In the genomic region with DNA sequence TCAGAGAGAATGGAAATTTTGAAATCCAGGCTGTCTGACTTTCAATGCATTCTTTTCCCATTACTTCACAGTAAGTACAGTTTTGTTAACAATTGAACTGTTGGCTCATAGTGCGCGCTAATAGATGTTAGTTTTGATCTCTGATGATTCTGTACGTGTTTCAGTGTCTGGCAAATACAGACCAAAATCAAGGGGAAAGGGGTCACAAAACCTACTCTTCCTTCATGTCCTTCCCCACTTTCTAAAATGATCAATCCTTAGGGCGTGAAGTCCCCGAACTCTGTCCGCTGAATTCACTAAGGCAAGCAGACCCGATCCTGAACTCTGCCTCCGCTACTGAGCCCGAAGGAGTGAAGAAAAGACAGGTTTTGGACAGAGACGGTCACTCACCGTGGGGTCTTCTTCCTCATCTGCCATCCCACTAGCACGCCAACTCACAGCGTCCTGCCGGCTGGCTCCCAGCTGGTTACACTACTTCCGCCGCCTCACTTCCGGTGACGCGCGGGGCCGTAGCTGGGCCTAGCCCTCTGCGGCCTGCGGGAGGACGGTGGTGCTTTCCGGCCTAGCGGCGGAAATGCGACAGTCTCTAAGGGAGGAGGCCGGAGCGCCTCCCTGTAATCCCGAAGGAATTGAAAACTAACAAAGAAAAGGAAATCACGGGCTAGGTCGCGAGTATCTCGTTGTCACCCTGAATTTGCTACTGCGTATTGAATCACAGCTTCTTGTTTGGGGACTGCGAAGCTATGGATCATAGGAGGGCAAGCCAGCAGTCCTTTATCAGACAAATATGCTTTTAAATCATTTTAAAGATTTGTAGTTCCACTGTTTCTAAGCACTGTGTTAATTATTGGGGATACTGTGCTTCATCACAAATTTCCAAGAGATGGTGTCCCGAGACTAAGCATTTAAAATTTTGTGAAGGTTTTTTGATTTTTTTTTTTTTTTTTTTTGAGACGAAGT, we compare ENCODE assay signal across 8 cellular contexts. TPM values are rescaled to one million over a fixed set of nuclear protein-coding genes. Genes with fewer than 3 reads are reported as not detected.
DNase-seq lines count a peak whose midpoint lies in the region; ATAC-seq and TF ChIP-seq lines count a peak whose summit lies in the region.

A gene with protein sequence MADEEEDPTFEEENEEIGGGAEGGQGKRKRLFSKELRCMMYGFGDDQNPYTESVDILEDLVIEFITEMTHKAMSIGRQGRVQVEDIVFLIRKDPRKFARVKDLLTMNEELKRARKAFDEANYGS (minus strand): TSS at position 473 of the 960 bp plus-strand sequence. CDS start 56 bp downstream, at position 417.

- in situ Hi-C loops in ACHN (cut with HindIII; ENCODE audit: low pct_ligation_motif_present, low pct_unique_long_range_greater_than_20kb, low sequenced_read_pairs) = no loop called here

- TF ChIP-seq CTCF in VCaP (conservative IDR thresholded peaks at IDR 0.05) (no peak), breast epithelium (IDR thresholded peaks at IDR 0.05) (peak; percentile 49 to 70 (median 61))

- peak within 1 kb of the TSS; percentile 68 to 83 (median 71) for H3K4me3 ChIP-seq in breast epithelium
- H3K4me3 ChIP-seq in iPS-18c (ENCODE audit: insufficient read depth, low read depth, low read length) = peak within 1 kb of the TSS; percentile 96
- peak within 1 kb of the TSS; percentile 57 to 72 (median 66) for H3K4me3 ChIP-seq in skin epidermis

- H3K9me3 ChIP-seq in breast epithelium (no peaks in the 10 kb centered on the region), iPS-18c (ENCODE audit: control insufficient read depth, insufficient read depth, low read length) (no peaks in the 10 kb centered on the region)

- peak; percentile 91 for TF ChIP-seq POLR2A in breast epithelium (IDR thresholded peaks at IDR 0.05)

- H3K27ac ChIP-seq in VCaP (peak within 1 kb of the TSS; percentile 90), breast epithelium (peak within 1 kb of the TSS; percentile 93 to 94), skin epidermis (peak within 1 kb of the TSS; percentile 72 to 96 (median 92))

- H3K4me1 ChIP-seq in breast epithelium = no peaks in the 10 kb centered on the region

- ATAC-seq in GM18867 (IDR thresholded peaks at IDR 0.05; ENCODE audit: unreplicated experiment) = peak; percentile 100
- ATAC-seq in HG03103 (IDR thresholded peaks at IDR 0.05; ENCODE audit: low read depth, unreplicated experiment) = peak; percentile 99

- DNase-seq in ACHN = peak; percentile 94
- peak; percentile 98 for DNase-seq in NCI-H2171 treated with DMSO at 0.1 percent for 48 hours (lab: John Stamatoyannopoulos, UW)
- DNase-seq in breast epithelium (ENCODE audit: low spot score in 2 of 2) = peak; percentile 91 to 93

- H3K27me3 ChIP-seq in breast epithelium = no peaks in the 10 kb centered on the region

- intact Hi-C loops in breast epithelium (cut with DNase I; ENCODE audit: low total_unique reads) = no loop called here

- no peaks in the 10 kb centered on the region for H3K36me3 ChIP-seq in breast epithelium

RNA-seq across cellular contexts. Expression of the gene that starts here (rescaled TPM):
- total RNA-seq in breast epithelium = 10 to 100 TPM; 23.1 to 36.4 (median 25.8) TPM

Comparison
In these comparisons a context has a peak if more than half of its experiments do, and no peak if none do; other contexts are left out.
1. Peak in every context shown above with its lines: DNase-seq, ATAC-seq, H3K4me3 ChIP-seq and H3K27ac ChIP-seq.